Comparison of ENCODE assay signal across 28 cellular contexts in the genomic region with DNA sequence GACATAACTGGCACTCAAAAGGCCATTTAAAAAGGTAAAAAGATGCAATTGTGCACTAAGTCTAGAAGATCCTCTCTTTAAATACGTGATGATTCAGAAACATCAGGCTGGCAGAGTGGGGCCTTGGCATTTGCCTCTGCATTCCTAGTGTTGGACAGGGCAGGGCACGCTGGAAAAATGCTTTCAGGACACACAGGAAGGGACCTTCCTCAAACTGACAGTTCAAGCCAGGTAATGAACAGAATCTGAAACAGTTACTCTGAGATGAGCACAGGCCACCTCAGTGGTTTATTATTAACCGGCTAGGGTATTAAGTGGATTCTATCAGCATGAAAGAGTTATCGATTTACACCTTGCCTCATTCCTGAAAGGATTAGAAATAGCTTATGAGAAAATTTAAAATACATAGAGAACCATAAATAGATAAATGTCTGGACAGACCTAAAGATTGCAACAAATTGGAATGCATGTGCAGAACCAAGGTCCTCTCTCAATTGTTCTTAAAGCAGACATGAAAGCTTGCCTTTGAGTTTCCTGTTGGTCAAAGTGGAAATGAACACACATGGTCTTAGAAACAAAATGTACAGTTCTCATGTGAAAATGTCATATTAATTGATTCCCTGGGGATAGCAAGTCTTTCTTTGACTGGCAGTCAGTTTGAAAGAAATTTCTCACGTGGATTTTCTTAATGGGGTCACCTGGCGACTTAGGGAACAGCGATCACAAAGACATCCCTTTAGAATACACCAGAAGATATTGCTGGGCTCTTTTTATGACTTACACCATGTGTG. TPM values are rescaled to one million over a fixed set of nuclear protein-coding genes. Genes with fewer than 3 reads are reported as not detected.
DNase-seq lines count a peak whose midpoint lies in the region; ATAC-seq, FAIRE-seq and TF ChIP-seq lines count a peak whose summit lies in the region.
"Had no signal": no experiment of that assay in that cellular context is flagged by ENCODE, and none has a peak within 500 bp of the region (broad histone marks: within the 10 kb centered on the region; RNA-seq: fewer than 3 reads in every experiment).

No MANE protein-coding gene starts in this region.

- no peak overlapping the region for H3K4me2 ChIP-seq in HepG2 (ENCODE audit: low read depth, low read length)

- DNase-seq in HepG2 (ENCODE audit: low spot score): no peak
- DNase-seq in RWPE2 (ENCODE audit: low spot score): no peak
- no peak for DNase-seq in NCI-H510A (lab: John Stamatoyannopoulos, UW)
- no peak for DNase-seq in effector memory CD8-positive, alpha-beta T cell
- DNase-seq in NCI-H2081 (lab: John Stamatoyannopoulos, UW): no peak
- DNase-seq: 8988T; activated CD8-positive, alpha-beta memory T cell treated with anti-CD3 and anti-CD28 coated beads for 24 hours; activated naive CD4-positive, alpha-beta T cell treated with anti-CD3 and anti-CD28 coated beads for 36 hours; activated T-cell treated with anti-CD3 and anti-CD28 coated beads, Interleukin-2, amount 50 U/mL, for 48 hours; BE2C; Caco-2; heart left ventricle; left colon; MG63; naive B cell; NCI-H1436; NCI-H524; stimulated activated CD4-positive, alpha-beta T cell treated with anti-CD3 and anti-CD28 coated beads, Interleukin-12 subunit alpha, Interleukin-12 subunit beta, amount 100 ng/mL, for 4 hours; stomach; transverse colon had no signal

- H3K9ac ChIP-seq in liver (ENCODE audit: low read depth in 1 of 2, low read length in 2 of 2) (no peak overlapping the region), HepG2 (ENCODE audit: insufficient read depth, low read depth, low read length) (no peak overlapping the region)

- no peak overlapping the region for H3K27ac ChIP-seq in liver (ENCODE audit: low read depth in 1 of 2, low read length in 2 of 2)
- H3K27ac ChIP-seq in HepG2 (ENCODE audit: extremely low read length, insufficient read depth, low read length): no peak overlapping the region
- H3K27ac ChIP-seq in RWPE2 (ENCODE audit: poor library complexity, severe bottlenecking): no peak overlapping the region
- H3K27ac ChIP-seq: cardiac muscle cell, heart left ventricle, stomach, transverse colon had no signal

- peak; percentile 30 to 38 for TF ChIP-seq RAD21 in liver (IDR thresholded peaks at IDR 0.05)
- TF ChIP-seq RAD21 in HepG2 (CRISPR knock-in tag; IDR thresholded peaks at IDR 0.05): no peak

- intact Hi-C loops in HepG2 (cut with micrococcal nuclease; ENCODE audit: unreplicated experiment): no loop called here

- TF ChIP-seq CTCF in liver (IDR thresholded peaks at IDR 0.05; ENCODE audit: low read depth, low read length, missing input control) (no peak), HepG2 (CRISPR knock-in tag; IDR thresholded peaks at IDR 0.05) (no peak), RWPE2 (IDR thresholded peaks at IDR 0.05; ENCODE audit: poor library complexity, severe bottlenecking) (no peak)

- H3K4me1 ChIP-seq in liver (ENCODE audit: control insufficient read depth in 4 of 4, insufficient read depth in 4 of 4, low read length in 3 of 4) (peaks cover 2 to 17% (median 11%) of the 10 kb centered on the region in 4 donors), HepG2 (ENCODE audit: insufficient read depth, low read length) (no peaks in the 10 kb centered on the region), RWPE2 (ENCODE audit: insufficient read depth, poor library complexity, severe bottlenecking) (no peaks in the 10 kb centered on the region)
- H3K4me1 ChIP-seq: BE2C, Caco-2, stomach, transverse colon had no signal

- no peak for ATAC-seq in HepG2
- peak; percentile 67 for ATAC-seq in HG02981 (IDR thresholded peaks at IDR 0.05; ENCODE audit: unreplicated experiment)
- peak; percentile 48; the same call in 2 of the 3 replicates for ATAC-seq in RWPE2 (ENCODE audit: low read depth)
- no peak for ATAC-seq in effector memory CD8-positive, alpha-beta T cell (replicated peaks)
- no peak for ATAC-seq in GM19328 (IDR thresholded peaks at IDR 0.05; ENCODE audit: unreplicated experiment)
- ATAC-seq: HCT116, heart left ventricle, K562, left colon had no signal

- no peaks in the 10 kb centered on the region for H4K20me1 ChIP-seq in HepG2 (ENCODE audit: insufficient read depth, low read length)

- POLR2A ChIA-PET in HepG2 (lab: Yijun Ruan, JAX): no interaction called here

- no peaks in the 10 kb centered on the region for H3K79me2 ChIP-seq in HepG2 (ENCODE audit: insufficient read depth, low read length)

- peaks cover 0 to 42% (median 10%) of the 10 kb centered on the region in 4 donors for H3K36me3 ChIP-seq in liver (ENCODE audit: control insufficient read depth in 4 of 4, insufficient read depth in 3 of 4, low read depth in 1 of 4, low read length in 3 of 4)
- H3K36me3 ChIP-seq in HepG2 (replicated peaks in 1 of 2; ENCODE audit: control insufficient read depth in 1 of 2, insufficient read depth in 2 of 2, low read length in 2 of 2): no peaks in the 10 kb centered on the region
- no peaks in the 10 kb centered on the region for H3K36me3 ChIP-seq in RWPE2 (ENCODE audit: low read depth)
- H3K36me3 ChIP-seq: BE2C, cardiac muscle cell, MG63, stomach, transverse colon had no signal

- peaks cover 26 to 55% of the 10 kb centered on the region in 2 donors for H3K27me3 Mint-ChIP-seq in effector memory CD8-positive, alpha-beta T cell

- H3K27me3 ChIP-seq in liver (ENCODE audit: control insufficient read depth in 4 of 4, insufficient read depth in 4 of 4, low read length in 3 of 4): no peaks in the 10 kb centered on the region
- H3K27me3 ChIP-seq in HepG2 (ENCODE audit: control insufficient read depth in 1 of 2, insufficient read depth in 2 of 2, low read length in 2 of 2): peaks cover 2% of the 10 kb centered on the region in 2 experiments; a peak in 3 of 5 replicates
- no peaks in the 10 kb centered on the region for H3K27me3 ChIP-seq in RWPE2 (ENCODE audit: insufficient read depth, poor library complexity, severe bottlenecking)
- H3K27me3 ChIP-seq: BE2C, heart left ventricle, MG63, stomach, transverse colon had no signal

- no peak overlapping the region for H2AFZ ChIP-seq in HepG2 (ENCODE audit: low read length)

- no peak for TF ChIP-seq POLR2A in HepG2 (IDR thresholded peaks at IDR 0.05; ENCODE audit: insufficient read depth in 1 of 2, low read depth in 2 of 2, low read length in 2 of 2)

- H3K27ac Mint-ChIP-seq in effector memory CD8-positive, alpha-beta T cell: no peak overlapping the region
- H3K27ac Mint-ChIP-seq: activated naive CD4-positive, alpha-beta T cell treated with anti-CD3 and anti-CD28 coated beads for 36 hours; naive B cell had no signal

- CTCF ChIA-PET in HepG2 (lab: Yijun Ruan, JAX; ENCODE audit: low intra/inter-chr PET ratio, low total read pairs): no interaction called here

- H3K9me3 ChIP-seq in liver (ENCODE audit: control insufficient read depth in 4 of 4, low read length in 3 of 4) (no peaks in the 10 kb centered on the region), HepG2 (ENCODE audit: low read length) (no peaks in the 10 kb centered on the region), RWPE2 (ENCODE audit: severe bottlenecking) (no peaks in the 10 kb centered on the region)
- H3K9me3 ChIP-seq: BE2C, Caco-2, heart left ventricle, MG63, stomach, transverse colon had no signal

- no peak overlapping the region for H3K4me3 ChIP-seq in liver (ENCODE audit: low read depth in 1 of 3, low read length in 3 of 3)
- H3K4me3 ChIP-seq in HepG2 (replicated peaks in 1 of 3; ENCODE audit: insufficient read depth in 1 of 3, low read depth in 2 of 3, low read length in 3 of 3): no peak overlapping the region
- H3K4me3 ChIP-seq in RWPE2 (ENCODE audit: severe bottlenecking): no peak overlapping the region
- H3K4me3 ChIP-seq: cardiac muscle cell, heart left ventricle, K562, MG63, stomach, transverse colon had no signal

- H3K4me3 Mint-ChIP-seq in effector memory CD8-positive, alpha-beta T cell: no peak overlapping the region
- H3K4me3 Mint-ChIP-seq: activated naive CD4-positive, alpha-beta T cell treated with anti-CD3 and anti-CD28 coated beads for 36 hours; naive B cell had no signal

- no peaks in the 10 kb centered on the region for H3K4me1 Mint-ChIP-seq in effector memory CD8-positive, alpha-beta T cell (ENCODE audit: low read depth in 2 of 2)
- H3K4me1 Mint-ChIP-seq: naive B cell had no signal

- 62% methylated on average over 7 of the region's 7 CpGs for WGBS in liver
- WGBS in HepG2 (ENCODE audit: low lambda C conversion rate): 31% methylated on average over 7 of the region's 7 CpGs

- in situ Hi-C loops in HepG2 (cut with HindIII; ENCODE audit: extremely low pct_ligation_motif_present, low pct_unique_long_range_greater_than_20kb): no loop called here

- no peaks in the 10 kb centered on the region for H3K9me3 Mint-ChIP-seq in effector memory CD8-positive, alpha-beta T cell
- H3K9me3 Mint-ChIP-seq: activated naive CD4-positive, alpha-beta T cell treated with anti-CD3 and anti-CD28 coated beads for 36 hours; naive B cell had no signal

- no peak for FAIRE-seq in HepG2 (lab: Jason Lieb, UNC)
- FAIRE-seq: endothelial cell of umbilical vein, K562, RCC 7860 had no signal

- TF ChIP-seq EP300 in HepG2 (IDR thresholded peaks at IDR 0.05; ENCODE audit: low read depth in 2 of 2, low read length in 2 of 2) (no peak), HepG2 (CRISPR knock-in tag; IDR thresholded peaks at IDR 0.05; ENCODE audit: borderline replicate concordance) (no peak)

- BruUV-seq in HepG2 (replicated peaks; lab: Mats Ljungman, UMichigan): no TSS peak

- no peaks in the 10 kb centered on the region for H3K36me3 Mint-ChIP-seq in effector memory CD8-positive, alpha-beta T cell (ENCODE audit: insufficient read depth)
- H3K36me3 Mint-ChIP-seq: naive B cell had no signal

RNA-seq across cellular contexts. Expression of gene CSNK2A3, which starts 21.5 kb away (rescaled TPM):
- total RNA-seq in liver: under 1 TPM; 0.51 to 0.92 TPM
- under 1 TPM in 1 of 2 donors, not detected in 1; 0.59 TPM for polyA plus RNA-seq in liver
- total RNA-seq in HepG2 (2016; rRNA removed; fragmentation: Illumina TruSeq; extraction: Trizol): 3.5 and 5.4 TPM in 2 replicates
- 1.6 and 2.0 TPM in 2 replicates for total RNA-seq in HepG2 (2016; cell fraction: cytosol; rRNA removed; fragmentation: Illumina TruSeq; extraction: Trizol; ENCODE audit: low read depth)
- total RNA-seq in HepG2 (2016; cell fraction: insoluble cytoplasmic fraction; rRNA removed; fragmentation: Illumina TruSeq; extraction: Trizol): 3.4 and 4.2 TPM in 2 replicates
- 1.6 and 2.3 TPM in 2 replicates for total RNA-seq in HepG2 (2016; cell fraction: membrane; rRNA removed; fragmentation: Illumina TruSeq; extraction: Trizol)
- 0.90 and 1.8 TPM in 2 replicates for total RNA-seq in HepG2 (2016; cell fraction: nucleus; rRNA removed; fragmentation: Illumina TruSeq; extraction: Trizol)
- polyA plus RNA-seq in HepG2 (2011; rRNA removed): 1.5 and 1.7 TPM in 2 replicates
- polyA plus RNA-seq in HepG2 (2011; cell fraction: cytosol; rRNA removed): 0.98 and 3.8 TPM in 2 replicates
- 0.71 and 1.1 TPM in 2 replicates for polyA plus RNA-seq in HepG2 (2011; cell fraction: nucleus; rRNA removed)
- 10.7 and 12.4 TPM in 2 replicates for polyA plus RNA-seq in HepG2 (2012)
- polyA plus RNA-seq in HepG2 (2016; cell fraction: cytosol; fragmentation: Illumina TruSeq; extraction: Trizol; ENCODE audit: low read depth): 0.42 TPM in 2 replicates
- polyA plus RNA-seq in HepG2 (2016; cell fraction: insoluble cytoplasmic fraction; fragmentation: Illumina TruSeq; extraction: Trizol; ENCODE audit: low read depth): 2.2 and 3.1 TPM in 2 replicates
- 0.63 and 0.72 TPM in 2 replicates for polyA plus RNA-seq in HepG2 (2016; cell fraction: membrane; fragmentation: Illumina TruSeq; extraction: Trizol; ENCODE audit: low read depth)
- polyA plus RNA-seq in HepG2 (2016; cell fraction: nucleus; fragmentation: Illumina TruSeq; extraction: Trizol; ENCODE audit: insufficient read depth, low read depth): 1.2 and 2.1 TPM in 2 replicates
- 0.50 and 1.2 TPM in 2 replicates for polyA minus RNA-seq in HepG2 (2011; rRNA and poly(A)+ RNA removed; ENCODE audit: low replicate concordance)
- 1.9 and 3.0 TPM in 2 replicates for polyA minus RNA-seq in HepG2 (2011; cell fraction: cytosol; rRNA and poly(A)+ RNA removed)
- polyA minus RNA-seq in HepG2 (2011; cell fraction: nucleus; rRNA and poly(A)+ RNA removed): 1.7 and 3.0 TPM in 2 replicates
- total RNA-seq: endothelial cell of umbilical vein had no signal

Comparison
In these comparisons a context has a peak if more than half of its experiments do, and no peak if none do; other contexts are left out.
1. ATAC-seq: peak in HG02981 (single experiment) and RWPE2 (single experiment); none in HepG2 (single experiment), effector memory CD8-positive, alpha-beta T cell (single experiment) and GM19328 (single experiment).